Comparison of ENCODE assay signal across 38 cellular contexts in genomic region chrX:49133759-49134158, GRCh38.
"Had no signal": no experiment of that assay in that cellular context is flagged by ENCODE, and none has a peak within 500 bp of the region (broad histone marks: within the 10 kb centered on the region; RNA-seq: fewer than 3 reads in every experiment).

No MANE protein-coding gene starts in this region.

- H3K27me3 Mint-ChIP-seq: activated B cell treated with CpG ODN at 0.5 μM for 24 hours; activated CD4-positive, alpha-beta memory T cell treated with anti-CD3 and anti-CD28 coated beads for 36 hours; activated CD4-positive, alpha-beta T cell treated with anti-CD3 and anti-CD28 coated beads, Interleukin-2, amount 10 ng/mL, durations not matched to agents 24 days and 14 days; activated CD8-positive, alpha-beta T cell treated with anti-CD3 and anti-CD28 coated beads for 36 hours; activated naive CD8-positive, alpha-beta T cell treated with anti-CD3 and anti-CD28 coated beads for 36 hours; activated T-helper 17 cell treated with anti-CD3 and anti-CD28 coated beads, Interleukin-2, amount 50 U/mL, for 72 hours; central memory CD8-positive, alpha-beta T cell had no signal

- H3K27ac Mint-ChIP-seq: activated B cell treated with CpG ODN at 0.5 μM for 24 hours; activated CD4-positive, alpha-beta memory T cell treated with anti-CD3 and anti-CD28 coated beads for 36 hours; activated CD4-positive, alpha-beta T cell treated with anti-CD3 and anti-CD28 coated beads, Interleukin-2, amount 10 ng/mL, durations not matched to agents 24 days and 14 days; activated CD8-positive, alpha-beta T cell treated with anti-CD3 and anti-CD28 coated beads for 36 hours; activated naive CD4-positive, alpha-beta T cell treated with anti-CD3 and anti-CD28 coated beads for 36 hours; activated naive CD8-positive, alpha-beta T cell treated with anti-CD3 and anti-CD28 coated beads for 36 hours; activated T-cell treated with anti-CD3 and anti-CD28 coated beads, Interleukin-2, amount 50 U/mL, for 72 hours; activated T-helper 1 cell treated with anti-CD3 and anti-CD28 coated beads, Interleukin-12 subunit alpha, Interleukin-12 subunit beta, Interleukin-2, Interleukin-4 antibody, amounts not matched to agents 30 ng/mL and 10 ng/mL and 1 ng/mL, durations not matched to agents 14 hours and 24 hours and 36 hours; activated T-helper 17 cell treated with anti-CD3 and anti-CD28 coated beads, Interleukin-2, amount 50 U/mL, for 72 hours; T-helper 1 cell treated with Interleukin-12 subunit alpha and Interleukin-12 subunit beta and Interleukin-4 antibody, amounts not matched to agents 30 μg/mL and 1 μg/mL, for 36 hours; T-helper 2 cell treated with Interferon-gamma antibody and Interleukin-4, amounts not matched to agents 5 μg/mL and 100 μg/mL, for 36 hours had no signal

- H3K27ac ChIP-seq: adrenal gland, body of pancreas, brain microvascular endothelial cell, breast epithelium, VCaP had no signal

- DNase-seq: activated B cell treated with CpG ODN at 0.5 μM for 24 hours; activated CD4-positive, alpha-beta memory T cell treated with anti-CD3 and anti-CD28 coated beads for 36 hours; activated CD4-positive, alpha-beta T cell treated with anti-CD3 and anti-CD28 coated beads for 4 hours; activated CD4-positive, alpha-beta T cell treated with anti-CD3 and anti-CD28 coated beads, Interleukin-2, amount 10 ng/mL, durations not matched to agents 24 days and 14 days; activated CD4-positive, alpha-beta T cell treated with anti-CD3 and anti-CD28 coated beads, Interleukin-2, amount 50 U/mL, for 1 hour; activated CD4-positive, alpha-beta T cell treated with anti-CD3 and anti-CD28 coated beads, Interleukin-2, amount 50 U/mL, for 4 hours; activated CD4-positive, CD25-positive, alpha-beta regulatory T cell treated with anti-CD3 and anti-CD28 coated beads, Interleukin-2, amount 50 U/mL, for 72 hours; activated CD8-positive, alpha-beta memory T cell treated with anti-CD3 and anti-CD28 coated beads, Interleukin-2, amount 50 U/mL, for 4 hours; activated CD8-positive, alpha-beta T cell treated with anti-CD3 and anti-CD28 coated beads for 36 hours; activated effector memory CD4-positive, alpha-beta T cell treated with anti-CD3 and anti-CD28 coated beads, Interleukin-2, amount 50 U/mL, for 16 hours; activated gamma-delta T cell treated with Interleukin-2 at 50 U/mL for 16 hours; activated naive CD4-positive, alpha-beta T cell; activated naive CD4-positive, alpha-beta T cell treated with anti-CD3 and anti-CD28 coated beads for 36 hours; activated naive CD4-positive, alpha-beta T cell treated with anti-CD3 and anti-CD28 coated beads, Interleukin-2, amount 50 U/mL, for 16 hours; activated naive CD8-positive, alpha-beta T cell treated with anti-CD3 and anti-CD28 coated beads for 36 hours; activated T-cell treated with anti-CD3 and anti-CD28 coated beads for 4 hours; activated T-cell treated with anti-CD3 and anti-CD28 coated beads, Interleukin-2, amount 50 U/mL, for 1 hour; activated T-cell treated with anti-CD3 and anti-CD28 coated beads, Interleukin-2, amount 50 U/mL, for 4 hours; activated T-cell treated with anti-CD3 and anti-CD28 coated beads, Interleukin-2, amount 50 U/mL, for 72 hours; amniotic stem cell; body of pancreas; brain microvascular endothelial cell; caudate nucleus; cerebellar nuclear complex; T-helper 1 cell; T-helper 2 cell; T-helper 9 cell had no signal

- ATAC-seq: activated CD8-positive, alpha-beta T cell treated with anti-CD3 and anti-CD28 coated beads for 36 hours; activated naive CD4-positive, alpha-beta T cell treated with anti-CD3 and anti-CD28 coated beads, Interleukin-2, amount 50 U/mL, for 72 hours; activated T-cell treated with anti-CD3 and anti-CD28 coated beads, Interleukin-2, amount 50 U/mL, for 4 hours; activated T-cell treated with anti-CD3 and anti-CD28 coated beads, Interleukin-2, amount 50 U/mL, for 72 hours; activated T-helper 17 cell treated with anti-CD3 and anti-CD28 coated beads, Interleukin-2, amount 50 U/mL, for 72 hours; body of pancreas had no signal

- FAIRE-seq: astrocyte, TTC549 had no signal

- H3K9me3 Mint-ChIP-seq: activated B cell treated with CpG ODN at 0.5 μM for 24 hours; activated CD4-positive, alpha-beta memory T cell treated with anti-CD3 and anti-CD28 coated beads for 36 hours; activated CD4-positive, alpha-beta T cell treated with anti-CD3 and anti-CD28 coated beads, Interleukin-2, amount 10 ng/mL, durations not matched to agents 24 days and 14 days; activated CD8-positive, alpha-beta T cell treated with anti-CD3 and anti-CD28 coated beads for 36 hours; activated naive CD4-positive, alpha-beta T cell treated with anti-CD3 and anti-CD28 coated beads for 36 hours; activated naive CD4-positive, alpha-beta T cell treated with anti-CD3 and anti-CD28 coated beads, Interleukin-2, amount 50 U/mL, for 72 hours; activated naive CD8-positive, alpha-beta T cell treated with anti-CD3 and anti-CD28 coated beads for 36 hours; activated T-cell treated with anti-CD3 and anti-CD28 coated beads, Interleukin-2, amount 50 U/mL, for 4 hours; activated T-cell treated with anti-CD3 and anti-CD28 coated beads, Interleukin-2, amount 50 U/mL, for 72 hours; activated T-helper 1 cell treated with anti-CD3 and anti-CD28 coated beads, Interleukin-12 subunit alpha, Interleukin-12 subunit beta, Interleukin-2, Interleukin-4 antibody, amounts not matched to agents 30 ng/mL and 10 ng/mL and 1 ng/mL, durations not matched to agents 14 hours and 24 hours and 36 hours; activated T-helper 17 cell treated with anti-CD3 and anti-CD28 coated beads, Interleukin-2, amount 50 U/mL, for 72 hours; central memory CD8-positive, alpha-beta T cell; T-helper 1 cell treated with Interleukin-12 subunit alpha and Interleukin-12 subunit beta and Interleukin-4 antibody, amounts not matched to agents 30 μg/mL and 1 μg/mL, for 36 hours; T-helper 2 cell treated with Interferon-gamma antibody and Interleukin-4, amounts not matched to agents 5 μg/mL and 100 μg/mL, for 36 hours had no signal

- H3K4me3 Mint-ChIP-seq: activated B cell treated with CpG ODN at 0.5 μM for 24 hours; activated CD4-positive, alpha-beta memory T cell treated with anti-CD3 and anti-CD28 coated beads for 36 hours; activated CD4-positive, alpha-beta T cell treated with anti-CD3 and anti-CD28 coated beads, Interleukin-2, amount 10 ng/mL, durations not matched to agents 24 days and 14 days; activated CD8-positive, alpha-beta T cell treated with anti-CD3 and anti-CD28 coated beads for 36 hours; activated naive CD4-positive, alpha-beta T cell treated with anti-CD3 and anti-CD28 coated beads for 36 hours; activated naive CD8-positive, alpha-beta T cell treated with anti-CD3 and anti-CD28 coated beads for 36 hours; activated T-cell treated with anti-CD3 and anti-CD28 coated beads, Interleukin-2, amount 50 U/mL, for 4 hours; activated T-cell treated with anti-CD3 and anti-CD28 coated beads, Interleukin-2, amount 50 U/mL, for 72 hours; activated T-helper 1 cell treated with anti-CD3 and anti-CD28 coated beads, Interleukin-12 subunit alpha, Interleukin-12 subunit beta, Interleukin-2, Interleukin-4 antibody, amounts not matched to agents 30 ng/mL and 10 ng/mL and 1 ng/mL, durations not matched to agents 14 hours and 24 hours and 36 hours; activated T-helper 17 cell treated with anti-CD3 and anti-CD28 coated beads, Interleukin-2, amount 50 U/mL, for 72 hours; central memory CD8-positive, alpha-beta T cell; T-helper 1 cell treated with Interleukin-12 subunit alpha and Interleukin-12 subunit beta and Interleukin-4 antibody, amounts not matched to agents 30 μg/mL and 1 μg/mL, for 36 hours; T-helper 2 cell treated with Interferon-gamma antibody and Interleukin-4, amounts not matched to agents 5 μg/mL and 100 μg/mL, for 36 hours had no signal

- H3K4me1 ChIP-seq: adrenal gland, body of pancreas, breast epithelium had no signal

- H3K9me3 ChIP-seq: adrenal gland had no signal

- H3K36me3 Mint-ChIP-seq: activated CD4-positive, alpha-beta memory T cell treated with anti-CD3 and anti-CD28 coated beads for 36 hours; activated naive CD4-positive, alpha-beta T cell treated with anti-CD3 and anti-CD28 coated beads, Interleukin-2, amount 50 U/mL, for 72 hours; activated naive CD8-positive, alpha-beta T cell treated with anti-CD3 and anti-CD28 coated beads for 36 hours had no signal

- H3K27me3 ChIP-seq: adrenal gland, body of pancreas, brain microvascular endothelial cell, breast epithelium had no signal

- H3K36me3 ChIP-seq: adrenal gland, brain microvascular endothelial cell, breast epithelium had no signal

- H3K4me1 Mint-ChIP-seq: activated naive CD8-positive, alpha-beta T cell treated with anti-CD3 and anti-CD28 coated beads for 36 hours; activated T-helper 17 cell treated with anti-CD3 and anti-CD28 coated beads, Interleukin-2, amount 50 U/mL, for 72 hours; central memory CD8-positive, alpha-beta T cell had no signal

- H3K4me3 ChIP-seq: adrenal gland, body of pancreas, breast epithelium had no signal
